9 cellular contexts compared by ENCODE assay signal in genomic region chr5:124743534-124744169, GRCh38. TPM values are rescaled to one million over a fixed set of nuclear protein-coding genes. Genes with fewer than 3 reads are reported as not detected.
DNase-seq lines count a peak whose midpoint lies in the region; ATAC-seq, FAIRE-seq and TF ChIP-seq lines count a peak whose summit lies in the region.
"Had no signal": no experiment of that assay in that cellular context is flagged by ENCODE, and none has a peak within 500 bp of the region (broad histone marks: within the 10 kb centered on the region; RNA-seq: fewer than 3 reads in every experiment).

No MANE protein-coding gene starts in this region.

- H3K27ac ChIP-seq in fibroblast of lung (ENCODE audit: insufficient read depth, low read length) (peak overlapping the region; percentile 72), parathyroid adenoma (peak overlapping the region; percentile 98)

- H2AFZ ChIP-seq in fibroblast of lung (ENCODE audit: low read length), result no peak overlapping the region
- H2AFZ ChIP-seq in parathyroid adenoma, result peak overlapping the region; percentile 85

- H3K9ac ChIP-seq in fibroblast of lung (ENCODE audit: insufficient read depth, low read length) (peak overlapping the region; percentile 57), parathyroid adenoma (no peak overlapping the region)

- H3K36me3 ChIP-seq in fibroblast of lung (ENCODE audit: control insufficient read depth, insufficient read depth, low read length) (no peaks in the 10 kb centered on the region), parathyroid adenoma (ENCODE audit: control insufficient read depth, insufficient read depth, low read length) (no peaks in the 10 kb centered on the region)

- TF ChIP-seq POLR2A in GM12891 (IDR thresholded peaks at IDR 0.05; ENCODE audit: low read depth, low read length), result no peak

- no peak for TF ChIP-seq CTCF in fibroblast of lung (conservative IDR thresholded peaks at IDR 0.05 in 1 of 2, IDR thresholded peaks at IDR 0.05 in 1 of 2; ENCODE audit: low read depth in 1 of 2, low read length in 2 of 2)
- no peak for TF ChIP-seq CTCF in parathyroid adenoma (IDR thresholded peaks at IDR 0.05)
- TF ChIP-seq CTCF in GM13977 (IDR thresholded peaks at IDR 0.05; ENCODE audit: extremely low read depth, insufficient read depth, missing control alignments), result no peak

- no peaks in the 10 kb centered on the region for H3K9me3 ChIP-seq in fibroblast of lung (ENCODE audit: control insufficient read depth, insufficient read depth, low read depth, low read length)
- H3K9me3 ChIP-seq in parathyroid adenoma (ENCODE audit: control insufficient read depth, low read length), result no peaks in the 10 kb centered on the region

- in situ Hi-C loops in GM13977 (cut with MboI; ENCODE audit: low pct_unique_long_range_greater_than_20kb, low sequenced_read_pairs, unreplicated experiment), result loop anchor here (10.0 to 25.0 kb wide), 2 partner anchors 191 to 669 kb away; no protein-coding TSS in a partner anchor

- H3K79me2 ChIP-seq in fibroblast of lung (ENCODE audit: control insufficient read depth, insufficient read depth, low read length) (peaks cover 51% of the 10 kb centered on the region), parathyroid adenoma (peaks cover 9% of the 10 kb centered on the region)

- H3K27me3 ChIP-seq in fibroblast of lung (ENCODE audit: control insufficient read depth, insufficient read depth, low read length) (no peaks in the 10 kb centered on the region), parathyroid adenoma (ENCODE audit: control insufficient read depth, insufficient read depth, low read length) (no peaks in the 10 kb centered on the region)

- no peak for FAIRE-seq in GM12891 (lab: Jason Lieb, UNC)

- H3K4me3 ChIP-seq in fibroblast of lung (replicated peaks in 1 of 4; ENCODE audit: control extremely low read depth in 1 of 4, insufficient read depth in 1 of 4, low read depth in 3 of 4, low read length in 4 of 4), result peak overlapping the region; percentile 69 to 97 (median 72)
- peak overlapping the region; percentile 40 for H3K4me3 ChIP-seq in parathyroid adenoma (ENCODE audit: low read depth, low read length)

- no peaks in the 10 kb centered on the region for H4K20me1 ChIP-seq in fibroblast of lung (ENCODE audit: control insufficient read depth, extremely low read depth, insufficient read depth, low read length)

- ATAC-seq in GM21381 (IDR thresholded peaks at IDR 0.05; ENCODE audit: unreplicated experiment), result no peak

- peaks cover 6% of the 10 kb centered on the region for H3K4me1 ChIP-seq in fibroblast of lung (ENCODE audit: control insufficient read depth, extremely low read depth, insufficient read depth, low read length)
- H3K4me1 ChIP-seq in parathyroid adenoma, result peaks cover 14% of the 10 kb centered on the region

- H3K4me2 ChIP-seq in fibroblast of lung (ENCODE audit: extremely low read depth, insufficient read depth, low read length), result peak overlapping the region; percentile 88
- peak overlapping the region; percentile 52 for H3K4me2 ChIP-seq in parathyroid adenoma (ENCODE audit: low read length)

- DNase-seq in GM12891 (ENCODE audit: insufficient read length, low spot score), result no peak
- DNase-seq in NCI-H526 treated with DMSO at 0.1 percent for 48 hours (lab: John Stamatoyannopoulos, UW), result peak; percentile 35
- DNase-seq in fibroblast of lung (ENCODE audit: low read depth in 2 of 2), result peak in 1 of 2 donors; percentile 23
- DNase-seq in HPDE6-E6E7 (ENCODE audit: extremely low spot score), result no peak
- no peak for DNase-seq in GM13977 (ENCODE audit: low spot score)
- no peak for DNase-seq in RPMI8226
- DNase-seq: activated CD4-positive, alpha-beta T cell treated with anti-CD3 and anti-CD28 coated beads, Interleukin-2, amount 10 ng/mL, durations not matched to agents 24 days and 14 days had no signal

TF ChIP-seq in GM12891, 5 proteins besides CTCF, POLR2A, EP300 and RAD21:
- TF ChIP-seq PAX5 (IDR thresholded peaks at IDR 0.05; ENCODE audit: insufficient read depth, low read length, severe bottlenecking) (no peak), SPI1 (IDR thresholded peaks at IDR 0.05; ENCODE audit: low read depth, low read length) (0 out of 2 replicates have a peak, but pooled peaks have one; percentile 23)

RNA-seq across cellular contexts. Expression of gene ZNF608, which starts 2.8 kb away (rescaled TPM):
- 6.2 TPM for polyA plus RNA-seq in GM12891 (2012; ENCODE audit: low read depth, missing spikeins)
- 18.0 and 25.3 TPM in 2 replicates for total RNA-seq in fibroblast of lung
- polyA plus RNA-seq in fibroblast of lung, result 12.4 and 16.5 TPM in 2 replicates
- 11.4 and 12.2 TPM in 2 replicates for polyA plus RNA-seq in fibroblast of lung (2012)
- polyA minus RNA-seq in fibroblast of lung (ENCODE audit: low replicate concordance), result 7.8 and 16.1 TPM in 2 replicates
- total RNA-seq: activated CD4-positive, alpha-beta T cell treated with anti-CD3 and anti-CD28 coated beads, Interleukin-2, amount 10 ng/mL, durations not matched to agents 24 days and 14 days had no signal
